ENCODE assay signal across 24 cellular contexts in genomic region chr19:45352471-45352870, GRCh38. TPM values are rescaled to one million over a fixed set of nuclear protein-coding genes. Genes with fewer than 3 reads are reported as not detected.
"Had no signal": no experiment of that assay in that cellular context is flagged by ENCODE, and none has a peak within 500 bp of the region (broad histone marks: within the 10 kb centered on the region; RNA-seq: fewer than 3 reads in every experiment).

No MANE protein-coding gene starts in this region.

- H3K9me3 ChIP-seq: MG63, SK-N-SH had no signal

- H3K9ac ChIP-seq: SK-N-SH had no signal

- H3K9me2 ChIP-seq: SK-N-SH had no signal

- FAIRE-seq: HepG2, RCC 7860 had no signal

- H3K4me3 ChIP-seq: MG63 had no signal

- H3K4me2 ChIP-seq: SK-N-SH had no signal

- H3K27me3 ChIP-seq: MG63 had no signal

- ATAC-seq: HepG2 had no signal

- DNase-seq: IMR-90, Karpas-422, KG1, MG63, NCI-H1092, NCI-H1105 treated with DMSO at 0.1 percent for 48 hours, NCI-H1417 treated with DMSO at 0.1 percent for 48 hours, NCI-H146, NCI-H1694 treated with DMSO at 0.1 percent for 48 hours, NCI-H1930, NCI-H2081, NCI-H2107, NCI-H2227 treated with DMSO at 0.1 percent for 48 hours, NCI-H69, NCI-H774, RPMI8226, SHP77, SW 1271 had no signal

RNA-seq across cellular contexts. Expression of gene KLC3, which starts 11.9 kb away (rescaled TPM):
- total RNA-seq: HepG2 had no signal

RNA-seq across cellular contexts. Expression of gene CKM, which starts 29.8 kb away (rescaled TPM):
- total RNA-seq: HT1080, IMR-90, NCI-H460, SK-MEL-5 had no signal
- polyA plus RNA-seq: IMR-90 had no signal
